8 cellular contexts compared by ENCODE assay signal in genomic region chr9:122346478-122347347, GRCh38. TPM values are rescaled to one million over a fixed set of nuclear protein-coding genes. Genes with fewer than 3 reads are reported as not detected.
DNase-seq lines count a peak whose midpoint lies in the region; ATAC-seq and TF ChIP-seq lines count a peak whose summit lies in the region.

No MANE protein-coding gene starts in this region.

- H3K36me3 Mint-ChIP-seq in effector memory CD8-positive, alpha-beta T cell (ENCODE audit: insufficient read depth) = no peaks in the 10 kb centered on the region

- peak overlapping the region; percentile 43 for H3K4me3 ChIP-seq in RWPE2 (ENCODE audit: severe bottlenecking)
- no peak overlapping the region for H3K4me3 ChIP-seq in mucosa of descending colon
- H3K4me3 ChIP-seq in uterus = peak overlapping the region; percentile 27 to 45

- TF ChIP-seq POLR2A in uterus (IDR thresholded peaks at IDR 0.05) = peak in 1 of 2 donors; percentile 15

- peaks cover 72 to 91% of the 10 kb centered on the region in 2 donors for H3K27me3 Mint-ChIP-seq in effector memory CD8-positive, alpha-beta T cell

- TF ChIP-seq CTCF in RWPE2 (IDR thresholded peaks at IDR 0.05; ENCODE audit: poor library complexity, severe bottlenecking) (no peak), mucosa of descending colon (IDR thresholded peaks at IDR 0.05) (no peak), uterus (IDR thresholded peaks at IDR 0.05) (peak in 1 of 4 experiments; percentile 18)

- H3K27ac ChIP-seq in RWPE2 (ENCODE audit: poor library complexity, severe bottlenecking) (no peak overlapping the region), uterus (peak overlapping the region; percentile 39 to 55)

- peak; percentile 33 for DNase-seq in NCI-H1092 treated with DMSO at 0.1 percent for 48 hours (lab: John Stamatoyannopoulos, UW)
- no peak for DNase-seq in NCI-H1092 (lab: John Stamatoyannopoulos, UW)
- no peak for DNase-seq in RWPE2 (ENCODE audit: low spot score)
- DNase-seq in effector memory CD8-positive, alpha-beta T cell = no peak
- DNase-seq in mucosa of descending colon = peak in 2 of 3 donors; percentile 48 to 66
- DNase-seq in uterus = peak; percentile 39
- no peak for DNase-seq in pons (ENCODE audit: low spot score)
- DNase-seq in NCI-H1694 (lab: John Stamatoyannopoulos, UW) = no peak

- peaks cover 3% of the 10 kb centered on the region for H3K4me1 ChIP-seq in RWPE2 (ENCODE audit: insufficient read depth, poor library complexity, severe bottlenecking)
- peaks cover 14% of the 10 kb centered on the region for H3K4me1 ChIP-seq in mucosa of descending colon (ENCODE audit: low read depth)
- peaks cover 0 to 3% of the 10 kb centered on the region in 2 donors for H3K4me1 ChIP-seq in uterus

- H3K9me3 ChIP-seq in RWPE2 (ENCODE audit: severe bottlenecking) (no peaks in the 10 kb centered on the region), mucosa of descending colon (no peaks in the 10 kb centered on the region), uterus (no peaks in the 10 kb centered on the region)

- H3K4me1 Mint-ChIP-seq in effector memory CD8-positive, alpha-beta T cell (ENCODE audit: low read depth in 2 of 2) = peaks cover 0 to 4% of the 10 kb centered on the region in 2 donors

- H3K9me3 Mint-ChIP-seq in effector memory CD8-positive, alpha-beta T cell = no peaks in the 10 kb centered on the region

- no peak overlapping the region for H3K27ac Mint-ChIP-seq in effector memory CD8-positive, alpha-beta T cell

- ATAC-seq in RWPE2 (ENCODE audit: low read depth) (peak; percentile 37), mucosa of descending colon (peak; percentile 66)
- peak; percentile 64 for ATAC-seq in effector memory CD8-positive, alpha-beta T cell (replicated peaks)

- H3K27me3 ChIP-seq in RWPE2 (ENCODE audit: insufficient read depth, poor library complexity, severe bottlenecking) (no peaks in the 10 kb centered on the region), uterus (no peaks in the 10 kb centered on the region)

- peak overlapping the region; percentile 53 to 72 for H3K4me3 Mint-ChIP-seq in effector memory CD8-positive, alpha-beta T cell

- intact Hi-C loops in mucosa of descending colon (cut with DNase I, micrococcal nuclease) (no loop called here), uterus (cut with DNase I; ENCODE audit: low total_unique reads) (no loop called here)

- H3K36me3 ChIP-seq in RWPE2 (ENCODE audit: low read depth) (no peaks in the 10 kb centered on the region), mucosa of descending colon (ENCODE audit: low read depth) (no peaks in the 10 kb centered on the region), uterus (no peaks in the 10 kb centered on the region)

RNA-seq across cellular contexts. Expression of gene PTGS1, which starts 24.1 kb away (rescaled TPM):
- total RNA-seq in mucosa of descending colon (100 to 1,000 TPM in 1 of 3 donors, 10 to 100 TPM in 1, 1 to 10 TPM in 1; 8.8 to 192 (median 15.3) TPM), uterus (10 to 100 TPM in 2 of 4 donors, 1 to 10 TPM in 2; 2.1 to 20.6 (median 7.4) TPM)

Comparison
In these comparisons a context has a peak if more than half of its experiments do, and no peak if none do; other contexts are left out.
1. DNase-seq: peak in NCI-H1092 treated with DMSO at 0.1 percent for 48 hours (single experiment), mucosa of descending colon (2 of 3) and uterus (2 of 2); none in NCI-H1092 (single experiment), RWPE2 (single experiment), effector memory CD8-positive, alpha-beta T cell (0 of 3), pons (single experiment) and NCI-H1694 (single experiment).
2. Peak in every context shown above with its lines, with median percentiles within 50 percentile points of each other: ATAC-seq.